ENCODE assay signal across 1 cellular context in genomic region chr3:11847607-11848006, GRCh38.
TF ChIP-seq lines count a peak whose summit lies in the region.

No MANE protein-coding gene starts in this region.

TF ChIP-seq in HepG2, 621 proteins besides CTCF, POLR2A, EP300 and RAD21 (continued from another document):
- TF ChIP-seq SUZ12 (IDR thresholded peaks at IDR 0.05; ENCODE audit: low read depth, low read length) (no peak), TBL1XR1 (IDR thresholded peaks at IDR 0.05; ENCODE audit: borderline replicate concordance, low read length, partially characterized antibody) (no peak), PCBP2 (optimal IDR thresholded peaks at IDR 0.05; ENCODE audit: low read depth, low read length, poor library complexity, severe bottlenecking) (no peak), SRSF1 (optimal IDR thresholded peaks at IDR 0.05; ENCODE audit: low read depth, low read length) (no peak)
TF ChIP-seq in HepG2: peak in this region for 0.
